Comparison of ENCODE assay signal across 23 cellular contexts in the genomic region with DNA sequence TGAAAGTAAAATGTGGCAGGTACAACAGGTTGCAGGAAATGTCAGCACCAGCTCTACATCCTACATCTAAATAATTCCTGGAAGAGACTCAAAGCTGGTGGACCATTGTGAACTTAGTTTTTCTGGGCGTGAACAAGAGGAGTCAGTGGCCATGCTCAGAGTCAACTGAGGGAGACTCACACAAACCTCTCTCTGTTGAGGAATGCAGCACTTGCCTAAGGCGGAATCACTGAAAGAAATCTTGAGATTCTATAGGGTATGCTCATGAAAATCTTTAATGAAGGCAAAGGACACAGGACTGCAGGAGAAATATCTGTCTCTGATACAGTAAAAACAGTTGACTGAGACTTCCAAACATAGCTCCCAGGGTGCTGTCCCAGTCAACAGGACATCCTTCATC. TPM values are rescaled to one million over a fixed set of nuclear protein-coding genes. Genes with fewer than 3 reads are reported as not detected.
DNase-seq lines count a peak whose midpoint lies in the region; ATAC-seq and TF ChIP-seq lines count a peak whose summit lies in the region.
"Had no signal": no experiment of that assay in that cellular context is flagged by ENCODE, and none has a peak within 500 bp of the region (broad histone marks: within the 10 kb centered on the region; RNA-seq: fewer than 3 reads in every experiment).

No MANE protein-coding gene starts in this region.

- no peak overlapping the region for H3K4ac ChIP-seq in mesendoderm (ENCODE audit: low read depth, low read length)

- H3K9me3 Mint-ChIP-seq in CD14-positive monocyte, result no peaks in the 10 kb centered on the region
- H3K9me3 Mint-ChIP-seq: CD4-positive, alpha-beta T cell had no signal

- no peak for TF ChIP-seq CTCF in CD14-positive monocyte (IDR thresholded peaks at IDR 0.05)

- H3K9ac ChIP-seq in mesendoderm (ENCODE audit: low read length), result no peak overlapping the region

- H3K36me3 Mint-ChIP-seq in CD14-positive monocyte, result no peaks in the 10 kb centered on the region

- H3K79me1 ChIP-seq in mesendoderm (ENCODE audit: low read length), result no peaks in the 10 kb centered on the region

- ATAC-seq in GM21447 (IDR thresholded peaks at IDR 0.05; ENCODE audit: unreplicated experiment), result no peak

- H2BK120ac ChIP-seq in mesendoderm (ENCODE audit: low read depth, low read length), result no peak overlapping the region

- no peak overlapping the region for H2BK15ac ChIP-seq in mesendoderm (replicated peaks; ENCODE audit: low read depth)

- in situ Hi-C loops in SK-MEL-5 (cut with HindIII; ENCODE audit: low pct_unique_long_range_greater_than_20kb, low sequenced_read_pairs), result no loop called here

- H3K18ac ChIP-seq in mesendoderm (ENCODE audit: low read length), result no peak overlapping the region

- H3K4me1 ChIP-seq in mesendoderm (ENCODE audit: control insufficient read depth, low read depth, low read length), result no peaks in the 10 kb centered on the region

- peaks cover 0 to 5% (median 1%) of the 10 kb centered on the region in 3 donors for H3K27me3 Mint-ChIP-seq in CD14-positive monocyte (ENCODE audit: low read depth in 3 of 3)

- H3K56ac ChIP-seq in mesendoderm (ENCODE audit: low read length), result no peak overlapping the region

- H2BK5ac ChIP-seq in mesendoderm (ENCODE audit: low read length), result no peak overlapping the region

- H3K79me2 ChIP-seq in mesendoderm (ENCODE audit: control insufficient read depth, insufficient read depth, low read length), result no peaks in the 10 kb centered on the region

- WGBS in mesendoderm (ENCODE audit: extremely low coverage, insufficient coverage, low lambda C conversion rate), result no CpG with 5 or more reads among the region's 2 CpGs

- H2AK5ac ChIP-seq in mesendoderm (ENCODE audit: low read length), result no peak overlapping the region

- no peaks in the 10 kb centered on the region for H3K27me3 ChIP-seq in mesendoderm (ENCODE audit: insufficient read depth, low read length, poor library complexity)

- no peak overlapping the region for H3K4me3 ChIP-seq in mesendoderm (ENCODE audit: low read length)

- H4K5ac ChIP-seq in mesendoderm (ENCODE audit: low read length), result no peak overlapping the region

- H3K4me1 Mint-ChIP-seq in CD14-positive monocyte, result no peaks in the 10 kb centered on the region

- H3K27ac Mint-ChIP-seq in CD14-positive monocyte, result no peak overlapping the region
- H3K27ac Mint-ChIP-seq: CD4-positive, alpha-beta T cell had no signal

- DNase-seq in EH (ENCODE audit: low read depth) (peak; percentile 29), ELR (ENCODE audit: low read depth) (peak; percentile 40), SK-MEL-5 (ENCODE audit: low read depth, low spot score) (peak; percentile 76), mesendoderm (peak; percentile 48), CD14-positive monocyte (ENCODE audit: low spot score) (no peak), caudate nucleus (lab: John Stamatoyannopoulos, UW) (no peak)
- DNase-seq: CD4-positive, alpha-beta T cell; DND-41; GF-D8; KBM-7; NCI-H1105; NCI-H146; NCI-H2029; NCI-H345; NCI-H524; Right ventricle myocardium superior had no signal

- H3K4me3 Mint-ChIP-seq in CD14-positive monocyte, result no peak overlapping the region
- H3K4me3 Mint-ChIP-seq: CD4-positive, alpha-beta T cell had no signal

- H3K4me2 ChIP-seq in mesendoderm (ENCODE audit: low read length), result no peak overlapping the region

- no peak overlapping the region for H4K8ac ChIP-seq in mesendoderm (ENCODE audit: low read depth, low read length)

- no peaks in the 10 kb centered on the region for H3K36me3 ChIP-seq in mesendoderm (ENCODE audit: control insufficient read depth, insufficient read depth, low read length)

- no peak overlapping the region for H3K23ac ChIP-seq in mesendoderm (ENCODE audit: low read length)

- H3K27ac ChIP-seq in mesendoderm (ENCODE audit: low read depth, low read length), result no peak overlapping the region
- H3K27ac ChIP-seq in caudate nucleus (ENCODE audit: low read depth, low read length), result no peak overlapping the region
- H3K27ac ChIP-seq: HL-60 had no signal

- intact Hi-C loops in CD14-positive monocyte (cut with micrococcal nuclease), result no loop called here

RNA-seq across cellular contexts. Expression of a gene that starts 22.5 kb away (rescaled TPM):
- not detected in 2 replicates for total RNA-seq in SK-MEL-5 (2014; rRNA removed; shearing (Covaris generic))
- not detected in 2 replicates for polyA plus RNA-seq in SK-MEL-5 (2015; cell fraction: cytosol; rRNA removed)
- polyA plus RNA-seq in SK-MEL-5 (2015; cell fraction: nucleus; rRNA removed), result not detected in 2 replicates
- not detected for polyA plus RNA-seq in mesendoderm (2013, experiment 1 of 2)
- polyA plus RNA-seq in mesendoderm (2013, experiment 2 of 2), result not detected
- not detected for polyA plus RNA-seq in CD14-positive monocyte
- total RNA-seq: A673; CD4-positive, alpha-beta T cell; H4; OCI-LY7; Right ventricle myocardium superior had no signal
- polyA plus RNA-seq: BJ had no signal

RNA-seq across cellular contexts. Expression of a gene that starts 54.8 kb away (rescaled TPM):
- total RNA-seq in SK-MEL-5 (2014; rRNA removed; shearing (Covaris generic)), result not detected in 2 replicates
- polyA plus RNA-seq in SK-MEL-5 (2015; cell fraction: cytosol; rRNA removed), result not detected in 2 replicates
- polyA plus RNA-seq in SK-MEL-5 (2015; cell fraction: nucleus; rRNA removed), result not detected in 2 replicates
- polyA plus RNA-seq in mesendoderm (2013, experiment 1 of 2), result not detected
- not detected for polyA plus RNA-seq in mesendoderm (2013, experiment 2 of 2)
- not detected for polyA plus RNA-seq in CD14-positive monocyte
- total RNA-seq: A673; CD4-positive, alpha-beta T cell; H4; HT-29; OCI-LY7; Right ventricle myocardium superior had no signal
- polyA plus RNA-seq: BJ had no signal

Comparison
In these comparisons a context has a peak if more than half of its experiments do, and no peak if none do; other contexts are left out.
1. DNase-seq: peak in EH (single experiment), ELR (single experiment), SK-MEL-5 (single experiment) and mesendoderm (single experiment); none in CD14-positive monocyte (single experiment) and caudate nucleus (0 of 61).